In the genomic region with DNA sequence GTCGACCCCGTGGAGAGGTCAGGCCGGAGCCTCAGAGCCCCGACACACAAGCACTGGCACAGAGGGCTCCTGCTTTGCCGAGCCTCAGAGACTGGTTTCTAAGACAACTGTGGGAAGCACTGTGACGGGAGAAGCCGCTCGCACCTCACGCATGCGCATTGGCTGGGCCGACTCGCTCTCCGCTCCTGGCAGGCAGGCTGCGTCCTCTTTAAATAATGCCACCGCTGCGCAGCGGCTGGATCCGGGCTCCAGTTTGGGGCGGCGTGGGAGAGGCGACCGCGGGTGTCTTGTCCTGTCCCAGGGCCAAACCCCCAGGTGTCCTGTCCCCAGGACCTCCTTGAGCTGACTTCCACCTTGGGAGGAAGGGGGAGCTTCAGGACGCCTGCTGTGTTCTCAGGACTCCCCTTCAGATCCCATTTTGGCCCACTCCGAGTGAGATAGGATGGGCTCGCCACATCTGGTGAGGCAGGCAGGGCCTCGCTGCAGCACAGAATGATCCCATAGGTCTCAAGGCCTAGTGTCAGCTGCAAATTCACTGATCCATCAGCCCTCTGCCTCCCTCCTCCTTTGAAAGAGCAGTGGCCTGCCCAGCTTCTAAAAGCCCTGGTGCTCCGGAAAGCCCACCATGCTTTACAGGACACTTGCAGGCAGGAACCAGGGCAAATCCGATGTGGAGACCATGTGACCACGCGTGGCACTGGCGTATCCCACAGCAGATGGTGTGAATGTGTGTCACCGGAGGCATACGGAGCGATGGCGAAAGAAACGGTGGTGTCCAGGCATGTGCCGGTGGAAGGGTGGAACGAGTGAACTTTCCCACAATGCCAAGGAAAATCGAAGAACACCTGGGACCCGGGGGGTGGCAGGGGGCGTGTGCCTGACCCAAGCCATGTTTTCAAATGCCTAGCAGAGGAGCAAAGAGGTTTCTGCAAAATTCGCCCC, we compare ENCODE assay signal across 8 cellular contexts.
A peak's percentile ranks its signal among the peaks of the same experiment; 100 is the strongest.
DNase-seq lines count a peak whose midpoint lies in the region; ATAC-seq and TF ChIP-seq lines count a peak whose summit lies in the region.

No MANE protein-coding gene starts in this region.

- peak; percentile 82 for DNase-seq in DND-41
- DNase-seq in IMR-90: peak; percentile 41
- peak; percentile 45 for DNase-seq in SHP77 treated with DMSO at 0.1 percent for 48 hours (lab: John Stamatoyannopoulos, UW)
- peak; percentile 66 to 75 for DNase-seq in activated naive CD4-positive, alpha-beta T cell treated with anti-CD3 and anti-CD28 coated beads, Interleukin-2, amount 50 U/mL, for 72 hours (ENCODE audit: low spot score in 2 of 2)
- peak; percentile 80 for DNase-seq in globus pallidus (ENCODE audit: low spot score)
- peak; percentile 87 for DNase-seq in osteoblast (ENCODE audit: insufficient read length, low spot score, missing footprints)
- peak; percentile 80 to 85 for DNase-seq in thyroid gland

- no peak overlapping the region for H4K5ac ChIP-seq in IMR-90 (ENCODE audit: low read depth, low read length)

- no peak for TF ChIP-seq CTCF in DND-41 (IDR thresholded peaks at IDR 0.05; ENCODE audit: borderline replicate concordance, extremely low read depth, low read length, poor library complexity, severe bottlenecking)
- TF ChIP-seq CTCF in IMR-90 (conservative IDR thresholded peaks at IDR 0.05; ENCODE audit: low read depth, low read length): no peak
- TF ChIP-seq CTCF in osteoblast (IDR thresholded peaks at IDR 0.05; ENCODE audit: extremely low read depth, low read depth, low read length): no peak
- no peak for TF ChIP-seq CTCF in thyroid gland (IDR thresholded peaks at IDR 0.05)

- no peak overlapping the region for H2BK15ac ChIP-seq in IMR-90 (ENCODE audit: low read depth, low read length)

- no peak overlapping the region for H3K4ac ChIP-seq in IMR-90 (ENCODE audit: low read depth, low read length)

- H2AK5ac ChIP-seq in IMR-90 (ENCODE audit: low read depth, low read length): no peak overlapping the region

- dilution Hi-C loops in IMR-90 (cut with HindIII; ENCODE audit: low sequenced_read_pairs, unreplicated experiment): no loop called here

- H3K9ac ChIP-seq in DND-41 (ENCODE audit: low read depth, low read length): peak overlapping the region; percentile 48
- no peak overlapping the region for H3K9ac ChIP-seq in IMR-90 (ENCODE audit: low read depth, low read length)

- no peak overlapping the region for H4K91ac ChIP-seq in IMR-90 (ENCODE audit: insufficient read depth, low read depth, low read length)

- CTCF ChIA-PET in IMR-90 (lab: Yijun Ruan, JAX): no interaction called here

- no peak for TF ChIP-seq POLR2A in IMR-90 (IDR thresholded peaks at IDR 0.05; ENCODE audit: low read depth, low read length)
- TF ChIP-seq POLR2A in thyroid gland (IDR thresholded peaks at IDR 0.05): peak in 1 of 2 donors; percentile 13

- H3K14ac ChIP-seq in IMR-90 (replicated peaks; ENCODE audit: low read depth, low read length): no peak overlapping the region

- peaks cover 0 to 7% of the 10 kb centered on the region in 2 donors for H3K36me3 Mint-ChIP-seq in activated naive CD4-positive, alpha-beta T cell treated with anti-CD3 and anti-CD28 coated beads, Interleukin-2, amount 50 U/mL, for 72 hours

- no peak overlapping the region for H2AK9ac ChIP-seq in IMR-90 (replicated peaks; ENCODE audit: low read depth, low read length, poor library complexity)

- no peaks in the 10 kb centered on the region for H3K36me3 ChIP-seq in DND-41 (ENCODE audit: insufficient read depth, low read length)
- H3K36me3 ChIP-seq in IMR-90 (ENCODE audit: control insufficient read depth, insufficient read depth, low read length): no peaks in the 10 kb centered on the region
- H3K36me3 ChIP-seq in osteoblast (ENCODE audit: insufficient read depth, low read length): no peaks in the 10 kb centered on the region
- H3K36me3 ChIP-seq in thyroid gland: no peaks in the 10 kb centered on the region

- intact Hi-C loops in IMR-90 (cut with micrococcal nuclease) (no loop called here), thyroid gland (cut with DNase I) (no loop called here)

- H3K4me1 ChIP-seq in DND-41 (ENCODE audit: insufficient read depth, low read length) (peaks cover 53% of the 10 kb centered on the region), IMR-90 (ENCODE audit: control insufficient read depth, insufficient read depth, low read length) (no peaks in the 10 kb centered on the region), osteoblast (ENCODE audit: insufficient read depth, low read length) (peaks cover 22% of the 10 kb centered on the region), thyroid gland (peaks cover 22 to 52% of the 10 kb centered on the region in 2 donors)

- POLR2A ChIA-PET in IMR-90 (lab: Charles Lee; ENCODE audit: unreplicated experiment): no interaction called here

- H2BK20ac ChIP-seq in IMR-90 (ENCODE audit: low read depth, low read length): no peak overlapping the region

- H3K27ac ChIP-seq in DND-41 (ENCODE audit: low read length): peak overlapping the region; percentile 36; the same call in 1 of the 2 replicates
- H3K27ac ChIP-seq in IMR-90 (ENCODE audit: insufficient read depth, low read length): no peak overlapping the region
- H3K27ac ChIP-seq in osteoblast (ENCODE audit: low read depth, low read length): no peak overlapping the region
- no peak overlapping the region for H3K27ac ChIP-seq in thyroid gland

- H3K27me3 ChIP-seq in DND-41 (ENCODE audit: insufficient read depth, low read length, poor library complexity) (no peaks in the 10 kb centered on the region), IMR-90 (ENCODE audit: control insufficient read depth, insufficient read depth, low read length) (peaks cover 18% of the 10 kb centered on the region), osteoblast (ENCODE audit: insufficient read depth, low read length) (peaks cover 10% of the 10 kb centered on the region), thyroid gland (no peaks in the 10 kb centered on the region)

- ATAC-seq in DND-41 (ENCODE audit: insufficient read depth, low read depth) (peak; percentile 71), IMR-90 (ENCODE audit: low read depth) (peak; percentile 52; the same call in 1 of the 2 replicates), HG03159 (IDR thresholded peaks at IDR 0.05; ENCODE audit: unreplicated experiment) (no peak)
- peak; percentile 50 to 67 for ATAC-seq in activated naive CD4-positive, alpha-beta T cell treated with anti-CD3 and anti-CD28 coated beads, Interleukin-2, amount 50 U/mL, for 72 hours

- H3K79me2 ChIP-seq in DND-41 (ENCODE audit: insufficient read depth, low read length) (no peaks in the 10 kb centered on the region), osteoblast (ENCODE audit: insufficient read depth, low read length) (no peaks in the 10 kb centered on the region)

- no peak overlapping the region for H3K23ac ChIP-seq in IMR-90 (ENCODE audit: low read depth, low read length)

- H2BK120ac ChIP-seq in IMR-90 (ENCODE audit: low read depth, low read length): no peak overlapping the region

- peak overlapping the region; percentile 70 for H3K4me2 ChIP-seq in DND-41 (ENCODE audit: insufficient read depth, low read length)
- H3K4me2 ChIP-seq in IMR-90 (ENCODE audit: low read depth, low read length): peak overlapping the region; percentile 81
- H3K4me2 ChIP-seq in osteoblast (ENCODE audit: insufficient read depth, low read length): peak overlapping the region; percentile 86

- peak overlapping the region; percentile 83 for H2AFZ ChIP-seq in DND-41 (ENCODE audit: low read depth, low read length)
- H2AFZ ChIP-seq in IMR-90 (replicated peaks; ENCODE audit: low read length, poor library complexity): peak overlapping the region; percentile 75
- peak overlapping the region; percentile 96 for H2AFZ ChIP-seq in osteoblast (ENCODE audit: low read length)

- no TSS peak for BruUV-seq in IMR-90 (replicated peaks; lab: Mats Ljungman, UMichigan)

- H3K9me3 ChIP-seq in DND-41 (ENCODE audit: insufficient read depth, low read length, severe bottlenecking) (no peaks in the 10 kb centered on the region), IMR-90 (ENCODE audit: control insufficient read depth, insufficient read depth, low read length) (no peaks in the 10 kb centered on the region), osteoblast (ENCODE audit: low read depth, low read length) (no peaks in the 10 kb centered on the region), thyroid gland (no peaks in the 10 kb centered on the region)

- 8% methylated on average over 26 of the region's 43 CpGs; no CpG with 5 or more reads in 1 of the 2 experiments for WGBS in IMR-90 (ENCODE audit: extremely low coverage in 2 of 2, insufficient read length in 1 of 2), 2 experiments
- WGBS in thyroid gland, 2 donors: 31 to 39% methylated on average over 33 to 42 of the region's 43 CpGs

- no peak overlapping the region for H3K27ac Mint-ChIP-seq in activated naive CD4-positive, alpha-beta T cell treated with anti-CD3 and anti-CD28 coated beads, Interleukin-2, amount 50 U/mL, for 72 hours

- TF ChIP-seq RAD21 in IMR-90 (IDR thresholded peaks at IDR 0.05; ENCODE audit: low read length): no peak

- H3K56ac ChIP-seq in IMR-90 (ENCODE audit: extremely low read depth, insufficient read depth, low read length): no peak overlapping the region

- no peaks in the 10 kb centered on the region for H3K9me3 Mint-ChIP-seq in activated naive CD4-positive, alpha-beta T cell treated with anti-CD3 and anti-CD28 coated beads, Interleukin-2, amount 50 U/mL, for 72 hours

- no peak overlapping the region for H4K8ac ChIP-seq in IMR-90 (ENCODE audit: low read depth in 2 of 2, low read length in 2 of 2)

- H2BK5ac ChIP-seq in IMR-90 (ENCODE audit: low read depth, low read length, poor library complexity, severe bottlenecking): no peak overlapping the region

- no peak overlapping the region for H3K18ac ChIP-seq in IMR-90 (ENCODE audit: low read depth, low read length)

- no peaks in the 10 kb centered on the region for H3K9me1 ChIP-seq in IMR-90 (ENCODE audit: insufficient read depth, low read length)

- H3K79me1 ChIP-seq in IMR-90 (ENCODE audit: low read depth in 1 of 2, low read length in 2 of 2): no peaks in the 10 kb centered on the region

- in situ Hi-C loops in IMR-90 (cut with MboI; ENCODE audit: low sequenced_read_pairs): loop anchor here (25.0 kb wide), 3 partner anchors 121 to 879 kb away; a partner anchor contains a TSS

- H3K4me3 ChIP-seq in DND-41 (ENCODE audit: low read depth in 1 of 2, low read length in 2 of 2): peak overlapping the region in 1 of 2 experiments; percentile 59; a peak in 3 of 4 replicates
- no peak overlapping the region for H3K4me3 ChIP-seq in IMR-90 (ENCODE audit: insufficient read depth, low read depth, low read length)
- peak overlapping the region; percentile 70 for H3K4me3 ChIP-seq in osteoblast (ENCODE audit: insufficient read depth, low read length)
- H3K4me3 ChIP-seq in thyroid gland (replicated peaks in 1 of 3): peak overlapping the region in 1 of 3 donors; percentile 22

- H4K20me1 ChIP-seq in DND-41 (ENCODE audit: insufficient read depth, low read length) (no peaks in the 10 kb centered on the region), IMR-90 (ENCODE audit: insufficient read depth, low read length) (no peaks in the 10 kb centered on the region), osteoblast (ENCODE audit: insufficient read depth, low read length) (no peaks in the 10 kb centered on the region)

TF ChIP-seq in IMR-90, 13 proteins besides CTCF, POLR2A, EP300 and RAD21 (continues in another document):
- no peak for TF ChIP-seq MAFK (IDR thresholded peaks at IDR 0.05; ENCODE audit: low read depth, low read length)
- no peak for TF ChIP-seq MXI1 (IDR thresholded peaks at IDR 0.05; ENCODE audit: borderline replicate concordance, low read depth, low read length)
- no peak for TF ChIP-seq RCOR1 (IDR thresholded peaks at IDR 0.05; ENCODE audit: insufficient replicate concordance, low read length)
